Comparison of ENCODE assay signal across 11 cellular contexts in genomic region chr6:122751291-122751690, GRCh38. TPM values are rescaled to one million over a fixed set of nuclear protein-coding genes. Genes with fewer than 3 reads are reported as not detected.
DNase-seq lines count a peak whose midpoint lies in the region; ATAC-seq and TF ChIP-seq lines count a peak whose summit lies in the region.
"Had no signal": no experiment of that assay in that cellular context is flagged by ENCODE, and none has a peak within 500 bp of the region (broad histone marks: within the 10 kb centered on the region; RNA-seq: fewer than 3 reads in every experiment).

No MANE protein-coding gene starts in this region.

- H3K36me3 Mint-ChIP-seq in T-helper 2 cell treated with Interferon-gamma antibody and Interleukin-4, amounts not matched to agents 5 μg/mL and 100 μg/mL, for 36 hours (ENCODE audit: low read depth), result no peaks in the 10 kb centered on the region
- H3K36me3 Mint-ChIP-seq in Calu3 (ENCODE audit: insufficient read depth, unreplicated experiment), result no peaks in the 10 kb centered on the region

- 65 to 68% (median 67%) methylated on average over 2 of the region's 2 CpGs for WGBS in psoas muscle, 3 donors

- peaks cover 28% of the 10 kb centered on the region for H3K4me1 ChIP-seq in psoas muscle
- H3K4me1 ChIP-seq: breast epithelium had no signal

- intact Hi-C loops in Calu3 (cut with micrococcal nuclease; ENCODE audit: unreplicated experiment), result no loop called here
- intact Hi-C loops in psoas muscle (cut with DNase I), result loop anchor here (5.0 kb wide), 1 partner anchor 36 kb away; the partner anchor contains the start of gene SMPDL3A (in 2 of the 2)

- ATAC-seq in GM19395 (IDR thresholded peaks at IDR 0.05; ENCODE audit: unreplicated experiment) (peak; percentile 90), HG03039 (IDR thresholded peaks at IDR 0.05; ENCODE audit: unreplicated experiment) (peak; percentile 73), psoas muscle (no peak)

- DNase-seq in GM06990 (ENCODE audit: extremely low read depth, insufficient read length) (peak; percentile 16), Calu3 (no peak), NCI-H1048 (lab: John Stamatoyannopoulos, UW) (no peak), erythroblast (lab: John Stamatoyannopoulos, UW) (no peak), psoas muscle (no peak)
- no peak for DNase-seq in T-helper 2 cell treated with Interferon-gamma antibody and Interleukin-4, amounts not matched to agents 5 μg/mL and 100 μg/mL, for 36 hours (ENCODE audit: low spot score)
- DNase-seq: NCI-H1417 had no signal

- no TSS peak for BruUV-seq in Calu3 (replicated peaks; lab: Mats Ljungman, UMichigan)

- no peak overlapping the region for H3K4me3 ChIP-seq in GM06990 (replicated peaks; ENCODE audit: low read depth, low read length)
- H3K4me3 ChIP-seq in psoas muscle, result no peak overlapping the region
- H3K4me3 ChIP-seq: breast epithelium had no signal

- H3K4me3 Mint-ChIP-seq in T-helper 2 cell treated with Interferon-gamma antibody and Interleukin-4, amounts not matched to agents 5 μg/mL and 100 μg/mL, for 36 hours, result peak overlapping the region; percentile 36
- no peak overlapping the region for H3K4me3 Mint-ChIP-seq in Calu3 (ENCODE audit: low read depth, unreplicated experiment)

- H3K9me3 ChIP-seq in psoas muscle, result no peaks in the 10 kb centered on the region
- H3K9me3 ChIP-seq: breast epithelium had no signal

- no peaks in the 10 kb centered on the region for H3K27me3 Mint-ChIP-seq in T-helper 2 cell treated with Interferon-gamma antibody and Interleukin-4, amounts not matched to agents 5 μg/mL and 100 μg/mL, for 36 hours (ENCODE audit: low read depth)
- H3K27me3 Mint-ChIP-seq in Calu3 (ENCODE audit: unreplicated experiment), result no peaks in the 10 kb centered on the region

- no peak overlapping the region for H3K27ac Mint-ChIP-seq in T-helper 2 cell treated with Interferon-gamma antibody and Interleukin-4, amounts not matched to agents 5 μg/mL and 100 μg/mL, for 36 hours
- no peak overlapping the region for H3K27ac Mint-ChIP-seq in Calu3 (ENCODE audit: unreplicated experiment)

- CTCF ChIA-PET in Calu3 (lab: Charles Lee), result interaction anchor here (1.2 kb wide), 1 partner anchor 47 kb away, joined by 3 read pairs; no protein-coding TSS in a partner anchor

- no peak overlapping the region for H3K27ac ChIP-seq in psoas muscle

- TF ChIP-seq POLR2A in erythroblast (IDR thresholded peaks at IDR 0.05; ENCODE audit: low read length), result no peak

- H3K4me1 Mint-ChIP-seq in T-helper 2 cell treated with Interferon-gamma antibody and Interleukin-4, amounts not matched to agents 5 μg/mL and 100 μg/mL, for 36 hours (ENCODE audit: low read depth), result peaks cover 18% of the 10 kb centered on the region
- peaks cover 14% of the 10 kb centered on the region for H3K4me1 Mint-ChIP-seq in Calu3 (ENCODE audit: low read depth, unreplicated experiment)

- H3K36me3 ChIP-seq in GM06990 (ENCODE audit: control insufficient read depth, insufficient read depth, low read length), result no peaks in the 10 kb centered on the region
- H3K36me3 ChIP-seq in psoas muscle (ENCODE audit: insufficient read depth in 1 of 2, low read depth in 1 of 2), result no peaks in the 10 kb centered on the region
- H3K36me3 ChIP-seq: breast epithelium had no signal

- no peaks in the 10 kb centered on the region for H3K9me3 Mint-ChIP-seq in T-helper 2 cell treated with Interferon-gamma antibody and Interleukin-4, amounts not matched to agents 5 μg/mL and 100 μg/mL, for 36 hours
- H3K9me3 Mint-ChIP-seq in Calu3 (ENCODE audit: low read depth, unreplicated experiment), result peaks cover 3% of the 10 kb centered on the region

- TF ChIP-seq CTCF in GM06990 (IDR thresholded peaks at IDR 0.05; ENCODE audit: insufficient read depth, low read length, poor library complexity, severe bottlenecking), result no peak
- TF ChIP-seq CTCF in Calu3 (IDR thresholded peaks at IDR 0.05; ENCODE audit: unreplicated experiment), result no peak
- no peak for TF ChIP-seq CTCF in psoas muscle (IDR thresholded peaks at IDR 0.05)

- no peaks in the 10 kb centered on the region for H3K27me3 ChIP-seq in GM06990 (replicated peaks; ENCODE audit: control insufficient read depth, insufficient read depth, low read length)
- H3K27me3 ChIP-seq in psoas muscle (ENCODE audit: insufficient read depth in 3 of 3, low read length in 2 of 3), result no peaks in the 10 kb centered on the region
- H3K27me3 ChIP-seq: breast epithelium had no signal

RNA-seq across cellular contexts. Expression of gene FABP7, which starts 28.2 kb away (rescaled TPM):
- total RNA-seq in Calu3 (2022) (not detected in 2 replicates), psoas muscle (10 to 100 TPM in 2 of 4 donors, 1 to 10 TPM in 2; 3.7 to 63.6 (median 27.1) TPM)
- 10 to 100 TPM in 2 of 3 donors, 1 to 10 TPM in 1; 7.1 to 42.1 (median 31.3) TPM for polyA plus RNA-seq in psoas muscle
- total RNA-seq: T-helper 1 cell treated with Interleukin-12 subunit alpha and Interleukin-12 subunit beta and Interleukin-4 antibody, amounts not matched to agents 30 ng/mL and 1 ng/mL, for 36 hours had no signal

RNA-seq across cellular contexts. Expression of gene SMPDL3A, which starts 37.8 kb away (rescaled TPM):
- total RNA-seq in Calu3 (2022) (1.6 and 1.8 TPM in 2 replicates), psoas muscle (10 to 100 TPM; 15.1 to 38.4 (median 22.5) TPM)
- polyA plus RNA-seq in psoas muscle, result 10 to 100 TPM in 2 of 3 donors, 1 to 10 TPM in 1; 6.3 to 36.1 (median 35.2) TPM

Comparison
In these comparisons a context has a peak if more than half of its experiments do, and no peak if none do; other contexts are left out.
1. ATAC-seq: peak in GM19395 (single experiment) and HG03039 (single experiment); none in psoas muscle (0 of 4).